In genomic region chr1:42953182-42954180, GRCh38 we compare ENCODE assay signal across 10 cellular contexts. TPM values are rescaled to one million over a fixed set of nuclear protein-coding genes. Genes with fewer than 3 reads are reported as not detected.
DNase-seq lines count a peak whose midpoint lies in the region; ATAC-seq and TF ChIP-seq lines count a peak whose summit lies in the region.
"Had no signal": no experiment of that assay in that cellular context is flagged by ENCODE, and none has a peak within 500 bp of the region (broad histone marks: within the 10 kb centered on the region; RNA-seq: fewer than 3 reads in every experiment).

No MANE protein-coding gene starts in this region.

- peaks cover 10% of the 10 kb centered on the region for H3K36me3 Mint-ChIP-seq in activated naive CD4-positive, alpha-beta T cell treated with anti-CD3 and anti-CD28 coated beads, Interleukin-2, amount 50 U/mL, for 24 hours
- peaks cover 77% of the 10 kb centered on the region for H3K36me3 Mint-ChIP-seq in activated CD8-positive, alpha-beta T cell treated with anti-CD3 and anti-CD28 coated beads for 36 hours (ENCODE audit: low read depth)

- DNase-seq in activated naive CD4-positive, alpha-beta T cell (lab: John Stamatoyannopoulos, UW): no peak
- no peak for DNase-seq in activated CD8-positive, alpha-beta T cell treated with anti-CD3 and anti-CD28 coated beads for 36 hours
- DNase-seq in thoracic aorta (ENCODE audit: low spot score) (no peak), NCI-H128 (lab: John Stamatoyannopoulos, UW; ENCODE audit: unreplicated experiment) (no peak), COR-L47 (lab: John Stamatoyannopoulos, UW) (no peak), mucosa of descending colon (no peak)

- CTCF ChIA-PET in activated CD8-positive, alpha-beta T cell treated with anti-CD3 and anti-CD28 coated beads for 36 hours (lab: Charles Lee): interaction anchor here (1.7 to 2.1 kb wide), 2 partner anchors 16 to 120 kb away, joined by 7 read pairs; no protein-coding TSS in a partner anchor

- H3K9me3 ChIP-seq in iPS-18c (ENCODE audit: control insufficient read depth, insufficient read depth, low read length): no peaks in the 10 kb centered on the region
- H3K9me3 ChIP-seq in thoracic aorta: no peaks in the 10 kb centered on the region
- H3K9me3 ChIP-seq in mucosa of descending colon: no peaks in the 10 kb centered on the region

- peak overlapping the region; percentile 57 for H3K4me3 Mint-ChIP-seq in activated naive CD4-positive, alpha-beta T cell treated with anti-CD3 and anti-CD28 coated beads, Interleukin-2, amount 50 U/mL, for 24 hours
- H3K4me3 Mint-ChIP-seq in activated CD8-positive, alpha-beta T cell treated with anti-CD3 and anti-CD28 coated beads for 36 hours: peak overlapping the region; percentile 8

- no peaks in the 10 kb centered on the region for H3K9me3 Mint-ChIP-seq in activated naive CD4-positive, alpha-beta T cell treated with anti-CD3 and anti-CD28 coated beads, Interleukin-2, amount 50 U/mL, for 24 hours
- no peaks in the 10 kb centered on the region for H3K9me3 Mint-ChIP-seq in activated CD8-positive, alpha-beta T cell treated with anti-CD3 and anti-CD28 coated beads for 36 hours

- H3K27ac Mint-ChIP-seq in activated naive CD4-positive, alpha-beta T cell treated with anti-CD3 and anti-CD28 coated beads, Interleukin-2, amount 50 U/mL, for 24 hours: peak overlapping the region; percentile 46
- peak overlapping the region; percentile 25 for H3K27ac Mint-ChIP-seq in activated CD8-positive, alpha-beta T cell treated with anti-CD3 and anti-CD28 coated beads for 36 hours

- no peaks in the 10 kb centered on the region for H3K27me3 Mint-ChIP-seq in activated naive CD4-positive, alpha-beta T cell treated with anti-CD3 and anti-CD28 coated beads, Interleukin-2, amount 50 U/mL, for 24 hours
- no peaks in the 10 kb centered on the region for H3K27me3 Mint-ChIP-seq in activated CD8-positive, alpha-beta T cell treated with anti-CD3 and anti-CD28 coated beads for 36 hours

- POLR2A ChIA-PET in activated CD8-positive, alpha-beta T cell treated with anti-CD3 and anti-CD28 coated beads for 36 hours (lab: Charles Lee): interaction anchor here (0.6 to 10.1 kb wide), 8 partner anchors 9 to 103 kb away, joined by 3 to 117 read pairs (median 4); no protein-coding TSS in a partner anchor

- H3K36me3 ChIP-seq in thoracic aorta (no peaks in the 10 kb centered on the region), mucosa of descending colon (ENCODE audit: low read depth) (no peaks in the 10 kb centered on the region)

- H3K4me3 ChIP-seq in iPS-18c (ENCODE audit: insufficient read depth, low read depth, low read length) (peak overlapping the region; percentile 9; the same call in 1 of the 2 replicates), thoracic aorta (peak overlapping the region; percentile 1), mucosa of descending colon (no peak overlapping the region)
- H3K4me3 ChIP-seq: SK-N-MC had no signal

- H3K4me1 ChIP-seq in thoracic aorta (ENCODE audit: control insufficient read depth in 1 of 2, low read depth in 2 of 2): peaks cover 26 to 56% of the 10 kb centered on the region in 2 donors
- peaks cover 23% of the 10 kb centered on the region for H3K4me1 ChIP-seq in mucosa of descending colon (ENCODE audit: low read depth)

- no peak for ATAC-seq in activated CD8-positive, alpha-beta T cell treated with anti-CD3 and anti-CD28 coated beads for 36 hours
- ATAC-seq in thoracic aorta (ENCODE audit: insufficient number of reproducible peaks, low FRiP score, low read depth): no peak
- no peak for ATAC-seq in mucosa of descending colon

- H3K27me3 ChIP-seq in thoracic aorta (replicated peaks; ENCODE audit: insufficient read depth): no peaks in the 10 kb centered on the region

- TF ChIP-seq CTCF in activated CD8-positive, alpha-beta T cell treated with anti-CD3 and anti-CD28 coated beads for 36 hours (IDR thresholded peaks at IDR 0.05): no peak
- TF ChIP-seq CTCF in thoracic aorta (IDR thresholded peaks at IDR 0.05): no peak
- no peak for TF ChIP-seq CTCF in mucosa of descending colon (IDR thresholded peaks at IDR 0.05)

- peaks cover 79% of the 10 kb centered on the region for H3K4me1 Mint-ChIP-seq in activated naive CD4-positive, alpha-beta T cell treated with anti-CD3 and anti-CD28 coated beads, Interleukin-2, amount 50 U/mL, for 24 hours
- H3K4me1 Mint-ChIP-seq in activated CD8-positive, alpha-beta T cell treated with anti-CD3 and anti-CD28 coated beads for 36 hours (ENCODE audit: low read depth): peaks cover 76% of the 10 kb centered on the region

- H3K27ac ChIP-seq in thoracic aorta: peak overlapping the region; percentile 35 to 68
- H3K27ac ChIP-seq: C4-2B, SK-N-MC had no signal

- intact Hi-C loops in activated CD8-positive, alpha-beta T cell treated with anti-CD3 and anti-CD28 coated beads for 36 hours (cut with micrococcal nuclease): no loop called here
- intact Hi-C loops in mucosa of descending colon (cut with DNase I, micrococcal nuclease): no loop called here

RNA-seq across cellular contexts. Expression of gene SLC2A1, which starts 5.2 kb away (rescaled TPM):
- total RNA-seq in activated CD8-positive, alpha-beta T cell treated with anti-CD3 and anti-CD28 coated beads for 36 hours: 100 to 1,000 TPM; 158 to 162 TPM
- total RNA-seq in thoracic aorta (100 to 1,000 TPM; 119 to 147 TPM), mucosa of descending colon (10 to 100 TPM; 36.0 to 81.2 (median 74.3) TPM)
